In genomic region chrX:45186643-45187026, GRCh38 we compare ENCODE assay signal across 8 cellular contexts. TPM values are rescaled to one million over a fixed set of nuclear protein-coding genes. Genes with fewer than 3 reads are reported as not detected.
DNase-seq lines count a peak whose midpoint lies in the region; ATAC-seq and TF ChIP-seq lines count a peak whose summit lies in the region.

No MANE protein-coding gene starts in this region.

- H3K4me3 ChIP-seq in ACC112 (ENCODE audit: low read depth, low read length), result peak overlapping the region; percentile 91
- peak overlapping the region; percentile 71 for H3K4me3 ChIP-seq in PC-3 (ENCODE audit: low read length)
- H3K4me3 ChIP-seq in fibroblast of lung (replicated peaks in 1 of 4; ENCODE audit: control extremely low read depth in 1 of 4, insufficient read depth in 1 of 4, low read depth in 3 of 4, low read length in 4 of 4), result peak overlapping the region in 3 of 4 experiments; percentile 63 to 85 (median 71)

- TF ChIP-seq CTCF in PC-3 (conservative IDR thresholded peaks at IDR 0.05; ENCODE audit: low read depth, low read length), result no peak
- no peak for TF ChIP-seq CTCF in fibroblast of lung (conservative IDR thresholded peaks at IDR 0.05 in 1 of 2, IDR thresholded peaks at IDR 0.05 in 1 of 2; ENCODE audit: low read depth in 1 of 2, low read length in 2 of 2)

- H3K4me2 ChIP-seq in PC-3 (ENCODE audit: low read length) (peak overlapping the region; percentile 84), fibroblast of lung (ENCODE audit: extremely low read depth, insufficient read depth, low read length) (peak overlapping the region; percentile 80)

- ATAC-seq in GM18907 (IDR thresholded peaks at IDR 0.05; ENCODE audit: unreplicated experiment) (peak; percentile 11), PC-3 (no peak), HG02840 (IDR thresholded peaks at IDR 0.05; ENCODE audit: low FRiP score, unreplicated experiment) (no peak)

- H3K4me1 ChIP-seq in ACC112 (ENCODE audit: control insufficient read depth, insufficient read depth, low read length, unreplicated experiment) (peaks cover 4% of the 10 kb centered on the region), PC-3 (ENCODE audit: insufficient read depth, low read length) (peaks cover 15% of the 10 kb centered on the region), fibroblast of lung (ENCODE audit: control insufficient read depth, extremely low read depth, insufficient read depth, low read length) (no peaks in the 10 kb centered on the region)

- no peak for DNase-seq in PC-3
- DNase-seq in fibroblast of lung (ENCODE audit: low read depth in 2 of 2), result no peak
- DNase-seq in DMS 273 (lab: John Stamatoyannopoulos, UW; ENCODE audit: unreplicated experiment), result no peak
- DNase-seq in KG1 (lab: John Stamatoyannopoulos, UW), result no peak
- DNase-seq in stimulated activated CD4-positive, alpha-beta T cell treated with anti-CD3 and anti-CD28 coated beads, Interleukin-12 subunit alpha, Interleukin-12 subunit beta, amount 100 ng/mL, for 4 hours, result no peak

- no peaks in the 10 kb centered on the region for H3K9me2 ChIP-seq in PC-3 (replicated peaks; ENCODE audit: low read length)

- H3K9ac ChIP-seq in PC-3 (ENCODE audit: low read length) (peak overlapping the region; percentile 81), fibroblast of lung (ENCODE audit: insufficient read depth, low read length) (no peak overlapping the region)

- no peaks in the 10 kb centered on the region for H3K27me3 ChIP-seq in ACC112 (ENCODE audit: insufficient read depth, low read length)
- H3K27me3 ChIP-seq in PC-3 (ENCODE audit: low read length), result no peaks in the 10 kb centered on the region
- no peaks in the 10 kb centered on the region for H3K27me3 ChIP-seq in fibroblast of lung (ENCODE audit: control insufficient read depth, insufficient read depth, low read length)

- CTCF ChIA-PET in PC-3 (lab: Charles Lee), result interaction anchor here (0.5 to 0.6 kb wide), 2 partner anchors 114 to 1412 kb away, joined by 3 read pairs; no protein-coding TSS in a partner anchor

- peak overlapping the region; percentile 38 for H2AFZ ChIP-seq in ACC112 (ENCODE audit: low read length, unreplicated experiment)
- H2AFZ ChIP-seq in PC-3 (ENCODE audit: low read length), result peak overlapping the region; percentile 95; the same call in 1 of the 2 replicates
- no peak overlapping the region for H2AFZ ChIP-seq in fibroblast of lung (ENCODE audit: low read length)

- H3K36me3 ChIP-seq in ACC112 (ENCODE audit: insufficient read depth, low read length), result no peaks in the 10 kb centered on the region
- no peaks in the 10 kb centered on the region for H3K36me3 ChIP-seq in PC-3 (ENCODE audit: low read depth, low read length)
- H3K36me3 ChIP-seq in fibroblast of lung (ENCODE audit: control insufficient read depth, insufficient read depth, low read length), result no peaks in the 10 kb centered on the region

- H3K9me3 ChIP-seq in PC-3 (ENCODE audit: low read length) (no peaks in the 10 kb centered on the region), fibroblast of lung (ENCODE audit: control insufficient read depth, insufficient read depth, low read depth, low read length) (no peaks in the 10 kb centered on the region)

- intact Hi-C loops in PC-3 (cut with micrococcal nuclease), result loop anchor here (10.0 kb wide), 3 partner anchors 72 to 242 kb away; no protein-coding TSS in a partner anchor

- H3K27ac ChIP-seq in ACC112 (ENCODE audit: low read depth, low read length) (no peak overlapping the region), PC-3 (ENCODE audit: low read length) (peak overlapping the region; percentile 88), fibroblast of lung (ENCODE audit: insufficient read depth, low read length) (no peak overlapping the region)

- POLR2A ChIA-PET in PC-3 (lab: Charles Lee; ENCODE audit: unreplicated experiment), result no interaction called here

- H3F3A ChIP-seq in PC-3 (ENCODE audit: low read length, unreplicated experiment), result no peaks in the 10 kb centered on the region

- BruUV-seq in PC-3 (replicated peaks; lab: Mats Ljungman, UMichigan), result no TSS peak

- H4K20me1 ChIP-seq in PC-3 (ENCODE audit: low read length) (no peaks in the 10 kb centered on the region), fibroblast of lung (ENCODE audit: control insufficient read depth, extremely low read depth, insufficient read depth, low read length) (no peaks in the 10 kb centered on the region)

- no peaks in the 10 kb centered on the region for H3K79me2 ChIP-seq in ACC112 (ENCODE audit: control insufficient read depth, insufficient read depth, low read length, unreplicated experiment)
- no peaks in the 10 kb centered on the region for H3K79me2 ChIP-seq in PC-3 (ENCODE audit: low read length)
- no peaks in the 10 kb centered on the region for H3K79me2 ChIP-seq in fibroblast of lung (ENCODE audit: control insufficient read depth, insufficient read depth, low read length)

RNA-seq across cellular contexts. Expression of gene DIPK2B, which starts 14.0 kb away (rescaled TPM):
- total RNA-seq in PC-3 (2014; rRNA removed) (0.18 and 0.40 TPM in 2 replicates), fibroblast of lung (not detected in 2 replicates)
- not detected in 2 replicates for polyA plus RNA-seq in fibroblast of lung
- polyA plus RNA-seq in fibroblast of lung (2012), result not detected in 2 replicates
- not detected in 2 replicates for polyA minus RNA-seq in fibroblast of lung (ENCODE audit: low replicate concordance)
